Comparison of ENCODE assay signal across 1 cellular context in genomic region chr22:28247667-28248363, GRCh38.
TF ChIP-seq lines count a peak whose summit lies in the region.

No MANE protein-coding gene starts in this region.

TF ChIP-seq in GM23338, 12 proteins besides CTCF, POLR2A, EP300 and RAD21 (continued from another document):
- TF ChIP-seq ZNF462 (CRISPR knock-in tag; IDR thresholded peaks at IDR 0.05) = no peak
- no peak for TF ChIP-seq REST (IDR thresholded peaks at IDR 0.05; ENCODE audit: unreplicated experiment)
- no peak for TF ChIP-seq CREB1 (CRISPR knock-in tag; IDR thresholded peaks at IDR 0.05; ENCODE audit: low read depth)
- TF ChIP-seq NANOG (IDR thresholded peaks at IDR 0.05; ENCODE audit: borderline replicate concordance) = no peak
- no peak for TF ChIP-seq ZNF331 (CRISPR knock-in tag; IDR thresholded peaks at IDR 0.05; ENCODE audit: low read depth)
